32 cellular contexts compared by ENCODE assay signal in the genomic region with DNA sequence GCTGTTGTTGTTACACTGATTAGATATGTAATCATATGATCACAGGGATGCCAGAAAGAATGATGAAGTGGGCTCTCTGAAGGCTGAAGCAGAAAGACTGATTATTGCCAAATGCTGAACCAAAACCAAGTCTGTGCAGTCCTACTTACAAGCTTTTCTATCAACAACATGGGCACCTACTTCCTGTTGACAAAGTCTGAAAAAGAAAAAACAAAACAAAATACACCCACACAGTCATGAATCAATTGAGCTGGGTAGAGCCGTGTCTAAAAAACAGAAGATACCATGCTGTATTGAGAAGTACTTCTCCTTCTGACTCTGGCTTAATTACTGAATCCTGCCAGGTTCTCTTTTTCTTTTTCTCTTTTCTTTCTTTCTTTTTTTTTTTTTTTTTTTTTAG.
"Had no signal": no experiment of that assay in that cellular context is flagged by ENCODE, and none has a peak within 500 bp of the region (broad histone marks: within the 10 kb centered on the region; RNA-seq: fewer than 3 reads in every experiment).

No MANE protein-coding gene starts in this region.

- H3K27ac ChIP-seq: epithelial cell of prostate, gastroesophageal sphincter, hepatocyte, left ventricle myocardium inferior, neutrophil, ovary, thyroid gland, upper lobe of left lung, WERI-Rb-1 had no signal

- H3K4me2 ChIP-seq: hepatocyte had no signal

- H3K4me3 ChIP-seq: gastroesophageal sphincter, hepatocyte, left ventricle myocardium inferior, lung, ovary, thyroid gland, upper lobe of left lung had no signal

- H3K27ac Mint-ChIP-seq: activated T-helper 1 cell treated with anti-CD3 and anti-CD28 coated beads, Interleukin-12 subunit alpha, Interleukin-12 subunit beta, Interleukin-2, Interleukin-4 antibody, amounts not matched to agents 30 ng/mL and 10 ng/mL and 1 ng/mL, durations not matched to agents 14 hours and 24 hours and 36 hours; natural killer cell treated with Interleukin-12 subunit alpha and Interleukin-12 subunit beta and Interleukin-15 and Interleukin-18, amount 100 ng/mL, for 72 hours; progenitor cell of endocrine pancreas; stimulated activated memory B cell treated with anti-CD40 and anti-IgM and Interleukin-4, amounts not matched to agents 10 μg/mL and 1 μg/mL and 100 μg/mL, for 72 hours; stimulated activated naive CD8-positive, alpha-beta T cell treated with anti-CD3 and anti-CD28 coated beads, Interleukin-15, amount 100 ng/mL, for 72 hours; T-helper 17 cell had no signal

- H2AFZ ChIP-seq: hepatocyte had no signal

- H3K79me2 ChIP-seq: hepatocyte had no signal

- H3K36me3 Mint-ChIP-seq: natural killer cell treated with Interleukin-12 subunit alpha and Interleukin-12 subunit beta and Interleukin-15 and Interleukin-18, amount 100 ng/mL, for 72 hours; stimulated activated memory B cell treated with anti-CD40 and anti-IgM and Interleukin-4, amounts not matched to agents 10 μg/mL and 1 μg/mL and 100 μg/mL, for 72 hours had no signal

- H3K4me3 Mint-ChIP-seq: activated T-helper 1 cell treated with anti-CD3 and anti-CD28 coated beads, Interleukin-12 subunit alpha, Interleukin-12 subunit beta, Interleukin-2, Interleukin-4 antibody, amounts not matched to agents 30 ng/mL and 10 ng/mL and 1 ng/mL, durations not matched to agents 14 hours and 24 hours and 36 hours; natural killer cell treated with Interleukin-12 subunit alpha and Interleukin-12 subunit beta and Interleukin-15 and Interleukin-18, amount 100 ng/mL, for 72 hours; stimulated activated memory B cell treated with anti-CD40 and anti-IgM and Interleukin-4, amounts not matched to agents 10 μg/mL and 1 μg/mL and 100 μg/mL, for 72 hours; stimulated activated naive CD8-positive, alpha-beta T cell treated with anti-CD3 and anti-CD28 coated beads, Interleukin-15, amount 100 ng/mL, for 72 hours; T-helper 17 cell had no signal

- H3K36me3 ChIP-seq: gastroesophageal sphincter, left ventricle myocardium inferior, neutrophil, ovary, thyroid gland, upper lobe of left lung, WERI-Rb-1 had no signal

- DNase-seq: activated CD4-positive, alpha-beta T cell treated with anti-CD3 and anti-CD28 coated beads for 48 hours; activated CD4-positive, alpha-beta T cell treated with anti-CD3 and anti-CD28 coated beads, Interleukin-2, amount 50 U/mL, for 48 hours; activated CD8-positive, alpha-beta memory T cell treated with anti-CD3 and anti-CD28 coated beads for 24 hours; activated gamma-delta T cell; activated naive CD4-positive, alpha-beta T cell treated with anti-CD3 and anti-CD28 coated beads, Interleukin-2, amount 50 U/mL, for 16 hours; amniotic stem cell; central memory CD4-positive, alpha-beta T cell; islet precursor cell; left ventricle myocardium inferior; mesendoderm; ovary; retina; small intestine; stimulated activated CD4-positive, alpha-beta T cell treated with anti-CD3 and anti-CD28 coated beads, Interleukin-4, amount 100 ng/mL, for 24 hours; stimulated activated naive CD8-positive, alpha-beta T cell treated with anti-CD3 and anti-CD28 coated beads, Interleukin-15, amount 100 ng/mL, for 72 hours; substantia nigra; T-helper 17 cell; T1000; thyroid gland; upper lobe of left lung; WERI-Rb-1 had no signal

- ATAC-seq: activated CD4-positive, CD25-positive, alpha-beta regulatory T cell treated with anti-CD3 and anti-CD28 coated beads, Interleukin-2, amount 50 U/mL, for 24 hours; gastroesophageal sphincter; natural killer cell treated with Interleukin-12 subunit alpha and Interleukin-12 subunit beta and Interleukin-15 and Interleukin-18, amount 100 ng/mL, for 72 hours; sciatic nerve; stimulated activated memory B cell treated with anti-CD40 and anti-IgM and Interleukin-4, amounts not matched to agents 10 μg/mL and 1 μg/mL and 100 μg/mL, for 72 hours; stimulated activated naive CD8-positive, alpha-beta T cell treated with anti-CD3 and anti-CD28 coated beads, Interleukin-15, amount 100 ng/mL, for 72 hours; T-helper 17 cell had no signal

- H3K4me1 ChIP-seq: gastroesophageal sphincter, left ventricle myocardium inferior, thyroid gland, upper lobe of left lung had no signal

- H3K9me3 ChIP-seq: gastroesophageal sphincter, neutrophil, ovary, thyroid gland, upper lobe of left lung had no signal

- H3K9me3 Mint-ChIP-seq: activated T-helper 1 cell treated with anti-CD3 and anti-CD28 coated beads, Interleukin-12 subunit alpha, Interleukin-12 subunit beta, Interleukin-2, Interleukin-4 antibody, amounts not matched to agents 30 ng/mL and 10 ng/mL and 1 ng/mL, durations not matched to agents 14 hours and 24 hours and 36 hours; natural killer cell treated with Interleukin-12 subunit alpha and Interleukin-12 subunit beta and Interleukin-15 and Interleukin-18, amount 100 ng/mL, for 72 hours; stimulated activated naive CD8-positive, alpha-beta T cell treated with anti-CD3 and anti-CD28 coated beads, Interleukin-15, amount 100 ng/mL, for 72 hours had no signal

- H3K27me3 ChIP-seq: gastroesophageal sphincter, hepatocyte, ovary, thyroid gland, upper lobe of left lung had no signal

- H3K4me1 Mint-ChIP-seq: stimulated activated memory B cell treated with anti-CD40 and anti-IgM and Interleukin-4, amounts not matched to agents 10 μg/mL and 1 μg/mL and 100 μg/mL, for 72 hours; stimulated activated naive CD8-positive, alpha-beta T cell treated with anti-CD3 and anti-CD28 coated beads, Interleukin-15, amount 100 ng/mL, for 72 hours; T-helper 17 cell had no signal

- H3K27me3 Mint-ChIP-seq: progenitor cell of endocrine pancreas; stimulated activated naive CD8-positive, alpha-beta T cell treated with anti-CD3 and anti-CD28 coated beads, Interleukin-15, amount 100 ng/mL, for 72 hours had no signal
